ENCODE assay signal across 1 cellular context in the genomic region with DNA sequence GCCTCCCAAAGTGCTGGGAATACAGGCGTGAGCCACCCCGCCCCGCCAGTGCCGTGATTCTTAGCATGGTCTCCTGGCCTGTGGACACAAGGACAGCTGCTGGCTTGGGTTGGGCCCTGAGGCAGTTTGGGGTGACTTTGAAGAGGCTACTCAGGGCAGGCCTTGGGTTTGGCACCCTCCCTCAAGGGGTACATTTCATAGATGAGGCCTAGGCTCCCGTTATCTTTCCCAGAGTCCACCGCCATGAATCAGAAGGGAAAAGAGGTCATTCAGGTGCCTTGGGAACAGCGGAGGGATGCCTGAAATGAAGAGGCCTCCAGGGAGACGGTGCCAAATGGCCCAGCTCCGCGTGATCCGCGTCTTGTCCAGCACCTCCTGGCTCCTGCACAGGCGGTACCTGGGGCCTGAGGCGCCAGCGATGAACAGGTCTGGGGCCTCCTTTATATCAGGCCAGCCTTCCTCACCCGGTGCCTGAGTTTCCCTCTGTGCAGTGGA.
TF ChIP-seq lines count a peak whose summit lies in the region.

No MANE protein-coding gene starts in this region.

TF ChIP-seq in HCT116, 20 proteins besides CTCF, POLR2A, EP300 and RAD21 (continued from another document):
- TF ChIP-seq, protein P1, sequence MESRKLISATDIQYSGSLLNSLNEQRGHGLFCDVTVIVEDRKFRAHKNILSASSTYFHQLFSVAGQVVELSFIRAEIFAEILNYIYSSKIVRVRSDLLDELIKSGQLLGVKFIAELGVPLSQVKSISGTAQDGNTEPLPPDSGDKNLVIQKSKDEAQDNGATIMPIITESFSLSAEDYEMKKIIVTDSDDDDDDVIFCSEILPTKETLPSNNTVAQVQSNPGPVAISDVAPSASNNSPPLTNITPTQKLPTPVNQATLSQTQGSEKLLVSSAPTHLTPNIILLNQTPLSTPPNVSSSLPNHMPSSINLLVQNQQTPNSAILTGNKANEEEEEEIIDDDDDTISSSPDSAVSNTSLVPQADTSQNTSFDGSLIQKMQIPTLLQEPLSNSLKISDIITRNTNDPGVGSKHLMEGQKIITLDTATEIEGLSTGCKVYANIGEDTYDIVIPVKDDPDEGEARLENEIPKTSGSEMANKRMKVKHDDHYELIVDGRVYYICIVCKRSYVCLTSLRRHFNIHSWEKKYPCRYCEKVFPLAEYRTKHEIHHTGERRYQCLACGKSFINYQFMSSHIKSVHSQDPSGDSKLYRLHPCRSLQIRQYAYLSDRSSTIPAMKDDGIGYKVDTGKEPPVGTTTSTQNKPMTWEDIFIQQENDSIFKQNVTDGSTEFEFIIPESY (IDR thresholded peaks at IDR 0.05; ENCODE audit: extremely low read depth, insufficient replicate concordance, low read length), result no peak
- TF ChIP-seq FOSL1 (IDR thresholded peaks at IDR 0.05; ENCODE audit: low read depth) (no peak), ZFX (IDR thresholded peaks at IDR 0.05) (no peak), POLR2AphosphoS5 (IDR thresholded peaks at IDR 0.05; ENCODE audit: low read depth, low read length) (no peak)
- TF ChIP-seq, protein P2, sequence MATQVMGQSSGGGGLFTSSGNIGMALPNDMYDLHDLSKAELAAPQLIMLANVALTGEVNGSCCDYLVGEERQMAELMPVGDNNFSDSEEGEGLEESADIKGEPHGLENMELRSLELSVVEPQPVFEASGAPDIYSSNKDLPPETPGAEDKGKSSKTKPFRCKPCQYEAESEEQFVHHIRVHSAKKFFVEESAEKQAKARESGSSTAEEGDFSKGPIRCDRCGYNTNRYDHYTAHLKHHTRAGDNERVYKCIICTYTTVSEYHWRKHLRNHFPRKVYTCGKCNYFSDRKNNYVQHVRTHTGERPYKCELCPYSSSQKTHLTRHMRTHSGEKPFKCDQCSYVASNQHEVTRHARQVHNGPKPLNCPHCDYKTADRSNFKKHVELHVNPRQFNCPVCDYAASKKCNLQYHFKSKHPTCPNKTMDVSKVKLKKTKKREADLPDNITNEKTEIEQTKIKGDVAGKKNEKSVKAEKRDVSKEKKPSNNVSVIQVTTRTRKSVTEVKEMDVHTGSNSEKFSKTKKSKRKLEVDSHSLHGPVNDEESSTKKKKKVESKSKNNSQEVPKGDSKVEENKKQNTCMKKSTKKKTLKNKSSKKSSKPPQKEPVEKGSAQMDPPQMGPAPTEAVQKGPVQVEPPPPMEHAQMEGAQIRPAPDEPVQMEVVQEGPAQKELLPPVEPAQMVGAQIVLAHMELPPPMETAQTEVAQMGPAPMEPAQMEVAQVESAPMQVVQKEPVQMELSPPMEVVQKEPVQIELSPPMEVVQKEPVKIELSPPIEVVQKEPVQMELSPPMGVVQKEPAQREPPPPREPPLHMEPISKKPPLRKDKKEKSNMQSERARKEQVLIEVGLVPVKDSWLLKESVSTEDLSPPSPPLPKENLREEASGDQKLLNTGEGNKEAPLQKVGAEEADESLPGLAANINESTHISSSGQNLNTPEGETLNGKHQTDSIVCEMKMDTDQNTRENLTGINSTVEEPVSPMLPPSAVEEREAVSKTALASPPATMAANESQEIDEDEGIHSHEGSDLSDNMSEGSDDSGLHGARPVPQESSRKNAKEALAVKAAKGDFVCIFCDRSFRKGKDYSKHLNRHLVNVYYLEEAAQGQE (IDR thresholded peaks at IDR 0.05; ENCODE audit: low read depth), result no peak
TF ChIP-seq in HCT116: peak in this region for 0.
